In genomic region chr3:25567390-25567789, GRCh38 we compare ENCODE assay signal across 17 cellular contexts.
"Had no signal": no experiment of that assay in that cellular context is flagged by ENCODE, and none has a peak within 500 bp of the region (broad histone marks: within the 10 kb centered on the region; RNA-seq: fewer than 3 reads in every experiment).

No MANE protein-coding gene starts in this region.

- H3K4me1 Mint-ChIP-seq: naive B cell had no signal

- H3K27me3 ChIP-seq: dorsolateral prefrontal cortex, gastrocnemius medialis, sigmoid colon, stomach, transverse colon had no signal

- DNase-seq: cortex of kidney; dorsolateral prefrontal cortex; effector CD8-positive, alpha-beta T cell; gastrocnemius medialis; left ventricle myocardium superior; mesenchymal stem cell; naive B cell; psoas muscle; sigmoid colon; stimulated activated naive CD4-positive, alpha-beta T cell; stomach; substantia nigra; transverse colon had no signal

- ATAC-seq: gastrocnemius medialis, left ventricle myocardium superior, psoas muscle had no signal

- H3K4me3 ChIP-seq: dorsolateral prefrontal cortex, gastrocnemius medialis, lung, psoas muscle, sigmoid colon, skin epidermis, stomach, thoracic aorta, transverse colon had no signal

- H3K36me3 Mint-ChIP-seq: naive B cell had no signal

- H3K27ac ChIP-seq: dorsolateral prefrontal cortex, psoas muscle, sigmoid colon, skin epidermis, stomach, thoracic aorta, transverse colon had no signal

- H3K27ac Mint-ChIP-seq: naive B cell, nephron had no signal

- H3K36me3 ChIP-seq: gastrocnemius medialis, thoracic aorta, transverse colon had no signal

- H3K4me3 Mint-ChIP-seq: naive B cell, nephron had no signal

- H3K9me3 Mint-ChIP-seq: nephron had no signal
